ENCODE assay signal across 12 cellular contexts in the genomic region with DNA sequence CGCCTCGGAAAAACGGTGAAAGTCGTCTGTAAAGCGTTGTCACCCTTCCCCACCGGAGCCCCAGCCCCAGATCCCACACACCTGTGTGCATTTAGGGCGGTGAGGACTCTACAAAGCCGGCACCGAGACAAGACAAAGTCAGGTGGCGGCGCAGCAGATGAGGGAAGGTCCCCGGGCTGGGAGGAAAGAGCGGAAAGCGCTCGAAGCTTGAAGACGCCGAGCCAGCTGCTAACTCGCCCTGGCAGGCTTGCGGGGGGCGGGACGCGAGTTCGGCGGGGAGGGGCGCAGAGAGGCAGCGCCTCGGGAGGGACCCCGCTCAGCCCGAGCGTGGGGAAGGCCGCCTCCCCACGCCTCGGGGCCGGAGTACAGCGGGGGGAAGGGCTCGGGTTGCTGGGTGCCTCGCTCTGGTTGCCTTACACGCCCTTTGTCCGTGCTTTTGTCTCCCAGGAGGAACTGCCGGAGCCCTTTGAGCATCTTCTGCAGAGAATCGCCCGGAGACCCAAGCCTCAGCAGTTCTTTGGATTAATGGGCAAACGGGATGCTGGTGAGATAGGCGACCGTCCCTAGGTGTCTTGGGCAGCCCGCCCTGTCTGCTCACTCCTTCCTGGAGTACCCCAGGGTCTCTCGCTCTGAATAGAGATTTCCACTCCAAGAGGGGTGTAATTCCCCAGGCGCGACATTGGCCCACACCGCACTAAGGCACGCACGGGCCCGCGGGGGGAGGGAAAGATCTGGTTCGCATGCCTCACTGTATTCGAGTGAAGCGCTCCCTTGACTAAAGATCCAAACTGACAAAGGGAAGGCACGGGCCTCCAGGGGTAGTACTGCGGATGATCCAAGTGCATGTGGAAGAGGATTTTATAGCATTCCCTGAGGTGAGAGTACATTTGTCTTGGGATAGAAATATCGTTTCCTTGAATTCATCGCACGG. TPM values are rescaled to one million over a fixed set of nuclear protein-coding genes. Genes with fewer than 3 reads are reported as not detected.
DNase-seq lines count a peak whose midpoint lies in the region; ATAC-seq, FAIRE-seq and TF ChIP-seq lines count a peak whose summit lies in the region.
"Had no signal": no experiment of that assay in that cellular context is flagged by ENCODE, and none has a peak within 500 bp of the region (broad histone marks: within the 10 kb centered on the region; RNA-seq: fewer than 3 reads in every experiment).

No MANE protein-coding gene starts in this region.

- H3K4me2 ChIP-seq in K562 (ENCODE audit: insufficient read depth, low read length), result no peak overlapping the region

- no peak for ATAC-seq in Right ventricle myocardium inferior
- peak; percentile 23 for ATAC-seq in K562
- ATAC-seq in mucosa of descending colon, result peak; percentile 73
- ATAC-seq: natural killer cell had no signal

- H3K9me3 ChIP-seq in K562 (replicated peaks; ENCODE audit: control insufficient read depth, insufficient read depth, low read depth, low read length) (no peaks in the 10 kb centered on the region), mucosa of descending colon (no peaks in the 10 kb centered on the region), tibial nerve (no peaks in the 10 kb centered on the region)
- H3K9me3 ChIP-seq: esophagus squamous epithelium had no signal

- DNase-seq in Right ventricle myocardium inferior (ENCODE audit: missing footprints), result peak; percentile 40
- DNase-seq in cardiac septum (ENCODE audit: low spot score), result no peak
- no peak for DNase-seq in K562 (ENCODE audit: extremely low read depth in 1 of 4, low spot score in 3 of 4)
- DNase-seq in mucosa of descending colon, result peak in 2 of 3 donors; percentile 30 to 50
- DNase-seq in tibial nerve (ENCODE audit: low spot score in 2 of 2), result no peak
- no peak for DNase-seq in NCI-H2029 treated with DMSO at 0.1 percent for 48 hours (lab: John Stamatoyannopoulos, UW)
- DNase-seq in HPDE6-E6E7 (ENCODE audit: extremely low spot score), result no peak
- no peak for DNase-seq in amniotic stem cell (lab: John Stamatoyannopoulos, UW)
- DNase-seq: esophagus squamous epithelium, natural killer cell had no signal

- H4K20me1 ChIP-seq in K562 (replicated peaks; ENCODE audit: control insufficient read depth, insufficient read depth, low read length), result no peaks in the 10 kb centered on the region

- CTCF ChIA-PET in K562 (lab: Yijun Ruan, JAX; ENCODE audit: low intra/inter-chr PET ratio), result interaction anchor here (0.7 kb wide), 1 partner anchor 170 kb away, joined by 6 read pairs; no protein-coding TSS in a partner anchor

- no peak for FAIRE-seq in K562 (lab: Jason Lieb, UNC)

- H3K9me1 ChIP-seq in K562 (ENCODE audit: control insufficient read depth, insufficient read depth, low read length), result no peaks in the 10 kb centered on the region

- H3K27ac ChIP-seq in K562 (ENCODE audit: extremely low read depth, low read depth, low read length) (no peak overlapping the region), tibial nerve (no peak overlapping the region)
- H3K27ac ChIP-seq: C4-2B, esophagus squamous epithelium had no signal

- peaks cover 29 to 37% of the 10 kb centered on the region in 2 experiments for H3K27me3 ChIP-seq in K562 (ENCODE audit: control insufficient read depth in 2 of 2, insufficient read depth in 2 of 2, low read length in 2 of 2)
- H3K27me3 ChIP-seq in tibial nerve, result peaks cover 0 to 46% of the 10 kb centered on the region in 2 donors

- POLR2A ChIA-PET in K562 (lab: Yijun Ruan, JAX), result no interaction called here

- H3K4me3 ChIP-seq in K562, result no peak overlapping the region
- H3K4me3 ChIP-seq in mucosa of descending colon, result no peak overlapping the region
- peak overlapping the region; percentile 9 to 54 (median 17) for H3K4me3 ChIP-seq in tibial nerve

- peaks cover 0 to 14% of the 10 kb centered on the region in 2 experiments; a peak in 2 of 5 replicates for H3K4me1 ChIP-seq in K562 (replicated peaks in 1 of 2; ENCODE audit: control insufficient read depth in 2 of 2, insufficient read depth in 2 of 2, low read length in 2 of 2)
- peaks cover 12% of the 10 kb centered on the region for H3K4me1 ChIP-seq in mucosa of descending colon (ENCODE audit: low read depth)
- peaks cover 0 to 29% (median 4%) of the 10 kb centered on the region in 4 donors for H3K4me1 ChIP-seq in tibial nerve

- no peak for TF ChIP-seq POLR2A in K562 (conservative IDR thresholded peaks at IDR 0.05)
- TF ChIP-seq POLR2A in tibial nerve (IDR thresholded peaks at IDR 0.05), result no peak

- H3K36me3 ChIP-seq in K562 (ENCODE audit: control insufficient read depth, insufficient read depth, low read length) (no peaks in the 10 kb centered on the region), mucosa of descending colon (ENCODE audit: low read depth) (no peaks in the 10 kb centered on the region), tibial nerve (no peaks in the 10 kb centered on the region)
- H3K36me3 ChIP-seq: esophagus squamous epithelium had no signal

- BruUV-seq in K562 (replicated peaks; lab: Mats Ljungman, UMichigan), result no TSS peak

- H2AFZ ChIP-seq in K562 (ENCODE audit: low read depth, low read length), result no peak overlapping the region

- intact Hi-C loops in Right ventricle myocardium inferior (cut with DNase I) (no loop called here), cardiac septum (cut with DNase I) (no loop called here), K562 (cut with micrococcal nuclease) (no loop called here), mucosa of descending colon (cut with DNase I, micrococcal nuclease) (no loop called here)

- in situ Hi-C loops in K562 (cut with MboI), result no loop called here

- TF ChIP-seq RAD21 in K562 (CRISPR knock-in tag; conservative IDR thresholded peaks at IDR 0.05 in 1 of 2, IDR thresholded peaks at IDR 0.05 in 1 of 2), result no peak

- H3K79me2 ChIP-seq in K562 (ENCODE audit: control insufficient read depth, insufficient read depth, low read length), result no peaks in the 10 kb centered on the region

- WGBS in K562 (ENCODE audit: insufficient coverage, low coverage, missing lambda C conversion rate), result 6% methylated on average over 45 of the region's 62 CpGs
- WGBS in tibial nerve, 2 donors, result 1 to 3% methylated on average over 38 to 44 of the region's 62 CpGs

- no peak overlapping the region for H3K9ac ChIP-seq in K562 (ENCODE audit: insufficient read depth in 1 of 2, low read depth in 2 of 2, low read length in 2 of 2)

- no peak for TF ChIP-seq EP300 in K562 (IDR thresholded peaks at IDR 0.05; ENCODE audit: low read length)
- no peak for TF ChIP-seq EP300 in tibial nerve (IDR thresholded peaks at IDR 0.05)

- TF ChIP-seq CTCF in K562 (IDR thresholded peaks at IDR 0.05 in 2 of 3, conservative IDR thresholded peaks at IDR 0.05 in 1 of 3; ENCODE audit: insufficient read depth in 2 of 3, low read depth in 1 of 3, low read length in 3 of 3), result no peak
- no peak for TF ChIP-seq CTCF in mucosa of descending colon (IDR thresholded peaks at IDR 0.05)
- TF ChIP-seq CTCF in tibial nerve (IDR thresholded peaks at IDR 0.05), result no peak

TF ChIP-seq in K562, 482 proteins besides CTCF, POLR2A, EP300 and RAD21:
- no peak for TF ChIP-seq TBP (optimal IDR thresholded peaks at IDR 0.05; ENCODE audit: low read depth, low read length)
- no peak for TF ChIP-seq SRF (CRISPR knock-in tag; IDR thresholded peaks at IDR 0.05)
- TF ChIP-seq E2F8 (IDR thresholded peaks at IDR 0.05; ENCODE audit: low read depth, partially characterized antibody), result no peak
- no peak for TF ChIP-seq ZNF140 (CRISPR knock-in tag; IDR thresholded peaks at IDR 0.05)
- no peak for TF ChIP-seq TRIM24 (IDR thresholded peaks at IDR 0.05)

RNA-seq across cellular contexts. Expression of gene TAC1, which starts 1.7 kb away (rescaled TPM):
- total RNA-seq in Right ventricle myocardium inferior (not detected), cardiac septum (not detected), K562 (2014; rRNA removed) (not detected in 2 replicates), K562 (2014; rRNA removed; fragmentation: Illumina TruSeq; extraction: Trizol) (not detected in 2 replicates), K562 (2015; rRNA removed; fragmentation: Illumina TruSeq; extraction: Trizol) (not detected in 2 replicates), K562 (2021) (not detected in 2 replicates), mucosa of descending colon (10 to 100 TPM in 1 of 3 donors, 1 to 10 TPM in 2; 1.3 to 10.4 (median 1.9) TPM), tibial nerve (100 to 1,000 TPM in 1 of 4 donors, 10 to 100 TPM in 3; 23.6 to 121 (median 51.6) TPM)
- 0.88 TPM in 1 of 2 replicates, not detected in the other for total RNA-seq in K562 (2011; cell fraction: chromatin; rRNA removed; ENCODE audit: low replicate concordance)
- total RNA-seq in K562 (2011; cell fraction: nucleolus; rRNA removed), result not detected in 2 replicates
- total RNA-seq in K562 (2011; cell fraction: nucleoplasm; rRNA removed), result 1.2 TPM in 1 of 2 replicates, not detected in the other
- polyA plus RNA-seq in K562 (2011; rRNA removed) (not detected in 2 replicates), K562 (2014; fragmentation: Illumina TruSeq; extraction: Trizol) (not detected in 2 replicates), K562 (2014; fragmentation: Nextera tagmentation; extraction: Ambion mirVana) (under 1 TPM in 1 of 2 experiments, not detected in 1; 0.06 TPM), K562 (2014; rRNA removed) (0.09 and 0.12 TPM in 2 replicates)
- not detected in 2 replicates for polyA plus RNA-seq in K562 (2011; cell fraction: cytosol; rRNA removed)
- polyA plus RNA-seq in K562 (2011; cell fraction: nucleus; rRNA removed), result not detected in 2 replicates
- polyA plus RNA-seq in K562 (2012), result 0.08 and 2.5 TPM in 2 replicates
- polyA minus RNA-seq in K562 (2011; rRNA and poly(A)+ RNA removed), result not detected in 2 replicates
- not detected in 2 replicates for polyA minus RNA-seq in K562 (2011; cell fraction: cytosol; rRNA and poly(A)+ RNA removed)
- polyA minus RNA-seq in K562 (2011; cell fraction: nucleus; rRNA and poly(A)+ RNA removed), result not detected in 2 replicates
- total RNA-seq: esophagus squamous epithelium, LHCN-M2, natural killer cell had no signal

Comparison
In these comparisons a context has a peak if more than half of its experiments do, and no peak if none do; other contexts are left out.
1. DNase-seq: peak in Right ventricle myocardium inferior (single experiment) and mucosa of descending colon (2 of 3); none in cardiac septum (single experiment), K562 (0 of 4), tibial nerve (0 of 2), NCI-H2029 treated with DMSO at 0.1 percent for 48 hours (single experiment), HPDE6-E6E7 (single experiment) and amniotic stem cell (single experiment).
2. H3K4me3 ChIP-seq: peak in tibial nerve (4 of 4); none in K562 (single experiment) and mucosa of descending colon (single experiment).